In the genomic region with DNA sequence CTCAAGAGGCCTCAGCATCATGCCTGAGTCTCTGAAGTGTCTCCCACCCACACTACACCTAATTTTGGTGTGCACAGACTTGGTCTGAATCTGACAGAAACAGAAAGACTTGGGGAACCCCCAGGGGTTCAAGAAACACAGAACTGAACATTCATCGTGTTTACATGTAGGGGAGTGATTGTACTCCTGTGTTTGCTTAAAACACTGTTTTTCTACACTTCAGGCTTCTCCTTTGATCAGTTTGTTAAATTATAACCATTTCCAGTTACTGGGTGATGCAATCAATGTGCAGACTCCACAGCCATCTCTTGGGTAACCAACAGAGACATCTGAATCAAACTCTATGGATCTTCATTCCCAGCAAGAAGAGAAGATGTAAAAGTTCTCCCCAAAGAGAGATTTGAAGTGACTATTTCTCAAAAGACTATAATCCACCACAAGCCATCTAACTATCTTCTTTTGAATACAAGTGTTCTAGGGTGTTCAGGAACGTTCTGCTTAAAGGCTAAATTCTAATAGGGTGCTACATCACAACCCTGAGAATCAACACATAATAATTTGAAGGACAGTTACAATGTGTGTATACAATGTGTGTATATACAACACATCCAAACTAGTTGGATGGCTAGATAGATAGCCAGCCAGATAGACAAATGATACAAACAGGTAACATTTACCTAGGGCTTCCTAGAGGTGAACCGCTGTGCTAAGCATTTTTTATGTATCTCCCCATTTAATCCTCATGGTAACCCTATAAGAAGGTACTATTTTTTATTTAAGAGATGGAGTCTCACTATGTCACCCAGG, we compare ENCODE assay signal across 1 cellular context.
TF ChIP-seq lines count a peak whose summit lies in the region.

No MANE protein-coding gene starts in this region.

TF ChIP-seq in HepG2, 621 proteins besides CTCF, POLR2A, EP300 and RAD21 (continued from another document and continues in another):
- TF ChIP-seq, protein P1, sequence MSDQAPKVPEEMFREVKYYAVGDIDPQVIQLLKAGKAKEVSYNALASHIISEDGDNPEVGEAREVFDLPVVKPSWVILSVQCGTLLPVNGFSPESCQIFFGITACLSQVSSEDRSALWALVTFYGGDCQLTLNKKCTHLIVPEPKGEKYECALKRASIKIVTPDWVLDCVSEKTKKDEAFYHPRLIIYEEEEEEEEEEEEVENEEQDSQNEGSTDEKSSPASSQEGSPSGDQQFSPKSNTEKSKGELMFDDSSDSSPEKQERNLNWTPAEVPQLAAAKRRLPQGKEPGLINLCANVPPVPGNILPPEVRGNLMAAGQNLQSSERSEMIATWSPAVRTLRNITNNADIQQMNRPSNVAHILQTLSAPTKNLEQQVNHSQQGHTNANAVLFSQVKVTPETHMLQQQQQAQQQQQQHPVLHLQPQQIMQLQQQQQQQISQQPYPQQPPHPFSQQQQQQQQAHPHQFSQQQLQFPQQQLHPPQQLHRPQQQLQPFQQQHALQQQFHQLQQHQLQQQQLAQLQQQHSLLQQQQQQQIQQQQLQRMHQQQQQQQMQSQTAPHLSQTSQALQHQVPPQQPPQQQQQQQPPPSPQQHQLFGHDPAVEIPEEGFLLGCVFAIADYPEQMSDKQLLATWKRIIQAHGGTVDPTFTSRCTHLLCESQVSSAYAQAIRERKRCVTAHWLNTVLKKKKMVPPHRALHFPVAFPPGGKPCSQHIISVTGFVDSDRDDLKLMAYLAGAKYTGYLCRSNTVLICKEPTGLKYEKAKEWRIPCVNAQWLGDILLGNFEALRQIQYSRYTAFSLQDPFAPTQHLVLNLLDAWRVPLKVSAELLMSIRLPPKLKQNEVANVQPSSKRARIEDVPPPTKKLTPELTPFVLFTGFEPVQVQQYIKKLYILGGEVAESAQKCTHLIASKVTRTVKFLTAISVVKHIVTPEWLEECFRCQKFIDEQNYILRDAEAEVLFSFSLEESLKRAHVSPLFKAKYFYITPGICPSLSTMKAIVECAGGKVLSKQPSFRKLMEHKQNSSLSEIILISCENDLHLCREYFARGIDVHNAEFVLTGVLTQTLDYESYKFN (CRISPR knock-in tag; conservative IDR thresholded peaks at IDR 0.05): peak; percentile 98
- TF ChIP-seq, protein P2, sequence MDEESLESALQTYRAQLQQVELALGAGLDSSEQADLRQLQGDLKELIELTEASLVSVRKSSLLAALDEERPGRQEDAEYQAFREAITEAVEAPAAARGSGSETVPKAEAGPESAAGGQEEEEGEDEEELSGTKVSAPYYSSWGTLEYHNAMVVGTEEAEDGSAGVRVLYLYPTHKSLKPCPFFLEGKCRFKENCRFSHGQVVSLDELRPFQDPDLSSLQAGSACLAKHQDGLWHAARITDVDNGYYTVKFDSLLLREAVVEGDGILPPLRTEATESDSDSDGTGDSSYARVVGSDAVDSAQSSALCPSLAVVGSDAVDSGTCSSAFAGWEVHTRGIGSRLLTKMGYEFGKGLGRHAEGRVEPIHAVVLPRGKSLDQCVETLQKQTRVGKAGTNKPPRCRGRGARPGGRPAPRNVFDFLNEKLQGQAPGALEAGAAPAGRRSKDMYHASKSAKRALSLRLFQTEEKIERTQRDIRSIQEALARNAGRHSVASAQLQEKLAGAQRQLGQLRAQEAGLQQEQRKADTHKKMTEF (CRISPR knock-in tag; IDR thresholded peaks at IDR 0.05): peak; percentile 91
- TF ChIP-seq HOXA9 (CRISPR knock-in tag; IDR thresholded peaks at IDR 0.05; ENCODE audit: borderline replicate concordance) (no peak), MAF1 (CRISPR knock-in tag; IDR thresholded peaks at IDR 0.05; ENCODE audit: borderline replicate concordance) (no peak), MATR3 (CRISPR knock-in tag; IDR thresholded peaks at IDR 0.05) (no peak), ZNF33A (CRISPR knock-in tag; IDR thresholded peaks at IDR 0.05; ENCODE audit: borderline replicate concordance) (no peak), KAT2B (IDR thresholded peaks at IDR 0.05; ENCODE audit: borderline replicate concordance, low read depth, low read length) (no peak), ZFP36 (IDR thresholded peaks at IDR 0.05; ENCODE audit: borderline replicate concordance, low read depth, low read length, partially characterized antibody) (no peak), CCDC6 (CRISPR knock-in tag; IDR thresholded peaks at IDR 0.05) (no peak), ERF (CRISPR knock-in tag; IDR thresholded peaks at IDR 0.05) (peak; percentile 82), ZNF547 (CRISPR knock-in tag; IDR thresholded peaks at IDR 0.05) (no peak), MTA3 (CRISPR knock-in tag; IDR thresholded peaks at IDR 0.05) (no peak), BHLHE40 (IDR thresholded peaks at IDR 0.05; ENCODE audit: low read length) (no peak), ZNF775 (CRISPR knock-in tag; IDR thresholded peaks at IDR 0.05; ENCODE audit: borderline replicate concordance) (peak; percentile 98), ELF3 (CRISPR knock-in tag; IDR thresholded peaks at IDR 0.05) (peak; percentile 74), YEATS2 (CRISPR knock-in tag; IDR thresholded peaks at IDR 0.05; ENCODE audit: borderline replicate concordance) (peak; percentile 53; the same call in 1 of the 2 replicates), ZNF263 (CRISPR knock-in tag; IDR thresholded peaks at IDR 0.05) (no peak), FOXK2 (IDR thresholded peaks at IDR 0.05) (peak; percentile 89), ZNF782 (CRISPR knock-in tag; IDR thresholded peaks at IDR 0.05; ENCODE audit: borderline replicate concordance) (no peak), ZNF562 (CRISPR knock-in tag; IDR thresholded peaks at IDR 0.05; ENCODE audit: borderline replicate concordance) (no peak), ISL2 (CRISPR knock-in tag; IDR thresholded peaks at IDR 0.05) (peak; percentile 95), ZNF317 (CRISPR knock-in tag; IDR thresholded peaks at IDR 0.05) (no peak), GPN1 (CRISPR knock-in tag; IDR thresholded peaks at IDR 0.05; ENCODE audit: borderline replicate concordance) (no peak), ZNF207 (IDR thresholded peaks at IDR 0.05; ENCODE audit: borderline replicate concordance) (no peak), NPAS2 (CRISPR knock-in tag; IDR thresholded peaks at IDR 0.05; ENCODE audit: borderline replicate concordance) (no peak), GLI4 (CRISPR knock-in tag; IDR thresholded peaks at IDR 0.05; ENCODE audit: borderline replicate concordance) (no peak), NBN (conservative IDR thresholded peaks at IDR 0.05) (no peak), ZNF777 (CRISPR knock-in tag; IDR thresholded peaks at IDR 0.05) (no peak), ZSCAN20 (CRISPR knock-in tag; IDR thresholded peaks at IDR 0.05; ENCODE audit: borderline replicate concordance) (no peak), ZNF382 (CRISPR knock-in tag; IDR thresholded peaks at IDR 0.05; ENCODE audit: borderline replicate concordance) (no peak)
- TF ChIP-seq, protein P3, sequence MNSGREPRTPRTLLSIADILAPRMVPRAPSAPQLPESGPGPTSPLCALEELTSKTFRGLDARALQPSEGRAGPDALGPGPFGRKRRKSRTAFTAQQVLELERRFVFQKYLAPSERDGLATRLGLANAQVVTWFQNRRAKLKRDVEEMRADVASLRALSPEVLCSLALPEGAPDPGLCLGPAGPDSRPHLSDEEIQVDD (CRISPR knock-in tag; IDR thresholded peaks at IDR 0.05; ENCODE audit: borderline replicate concordance): no peak
- TF ChIP-seq, protein P4, sequence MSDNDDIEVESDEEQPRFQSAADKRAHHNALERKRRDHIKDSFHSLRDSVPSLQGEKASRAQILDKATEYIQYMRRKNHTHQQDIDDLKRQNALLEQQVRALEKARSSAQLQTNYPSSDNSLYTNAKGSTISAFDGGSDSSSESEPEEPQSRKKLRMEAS (IDR thresholded peaks at IDR 0.05): peak; percentile 50; the same call in 1 of the 2 replicates
- TF ChIP-seq, protein P5, sequence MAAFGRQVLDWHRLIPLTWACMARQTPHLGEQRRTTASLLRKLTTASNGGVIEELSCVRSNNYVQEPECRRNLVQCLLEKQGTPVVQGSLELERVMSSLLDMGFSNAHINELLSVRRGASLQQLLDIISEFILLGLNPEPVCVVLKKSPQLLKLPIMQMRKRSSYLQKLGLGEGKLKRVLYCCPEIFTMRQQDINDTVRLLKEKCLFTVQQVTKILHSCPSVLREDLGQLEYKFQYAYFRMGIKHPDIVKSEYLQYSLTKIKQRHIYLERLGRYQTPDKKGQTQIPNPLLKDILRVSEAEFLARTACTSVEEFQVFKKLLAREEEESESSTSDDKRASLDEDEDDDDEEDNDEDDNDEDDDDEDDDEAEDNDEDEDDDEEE (CRISPR knock-in tag; IDR thresholded peaks at IDR 0.05): no peak
- TF ChIP-seq, protein P6, sequence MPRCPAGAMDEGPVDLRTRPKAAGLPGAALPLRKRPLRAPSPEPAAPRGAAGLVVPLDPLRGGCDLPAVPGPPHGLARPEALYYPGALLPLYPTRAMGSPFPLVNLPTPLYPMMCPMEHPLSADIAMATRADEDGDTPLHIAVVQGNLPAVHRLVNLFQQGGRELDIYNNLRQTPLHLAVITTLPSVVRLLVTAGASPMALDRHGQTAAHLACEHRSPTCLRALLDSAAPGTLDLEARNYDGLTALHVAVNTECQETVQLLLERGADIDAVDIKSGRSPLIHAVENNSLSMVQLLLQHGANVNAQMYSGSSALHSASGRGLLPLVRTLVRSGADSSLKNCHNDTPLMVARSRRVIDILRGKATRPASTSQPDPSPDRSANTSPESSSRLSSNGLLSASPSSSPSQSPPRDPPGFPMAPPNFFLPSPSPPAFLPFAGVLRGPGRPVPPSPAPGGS (CRISPR knock-in tag; IDR thresholded peaks at IDR 0.05): peak; percentile 94; the same call in 1 of the 2 replicates
- TF ChIP-seq, protein P7, sequence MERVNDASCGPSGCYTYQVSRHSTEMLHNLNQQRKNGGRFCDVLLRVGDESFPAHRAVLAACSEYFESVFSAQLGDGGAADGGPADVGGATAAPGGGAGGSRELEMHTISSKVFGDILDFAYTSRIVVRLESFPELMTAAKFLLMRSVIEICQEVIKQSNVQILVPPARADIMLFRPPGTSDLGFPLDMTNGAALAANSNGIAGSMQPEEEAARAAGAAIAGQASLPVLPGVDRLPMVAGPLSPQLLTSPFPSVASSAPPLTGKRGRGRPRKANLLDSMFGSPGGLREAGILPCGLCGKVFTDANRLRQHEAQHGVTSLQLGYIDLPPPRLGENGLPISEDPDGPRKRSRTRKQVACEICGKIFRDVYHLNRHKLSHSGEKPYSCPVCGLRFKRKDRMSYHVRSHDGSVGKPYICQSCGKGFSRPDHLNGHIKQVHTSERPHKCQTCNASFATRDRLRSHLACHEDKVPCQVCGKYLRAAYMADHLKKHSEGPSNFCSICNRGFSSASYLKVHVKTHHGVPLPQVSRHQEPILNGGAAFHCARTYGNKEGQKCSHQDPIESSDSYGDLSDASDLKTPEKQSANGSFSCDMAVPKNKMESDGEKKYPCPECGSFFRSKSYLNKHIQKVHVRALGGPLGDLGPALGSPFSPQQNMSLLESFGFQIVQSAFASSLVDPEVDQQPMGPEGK (CRISPR knock-in tag; IDR thresholded peaks at IDR 0.05): peak; percentile 77
- TF ChIP-seq, protein P8, sequence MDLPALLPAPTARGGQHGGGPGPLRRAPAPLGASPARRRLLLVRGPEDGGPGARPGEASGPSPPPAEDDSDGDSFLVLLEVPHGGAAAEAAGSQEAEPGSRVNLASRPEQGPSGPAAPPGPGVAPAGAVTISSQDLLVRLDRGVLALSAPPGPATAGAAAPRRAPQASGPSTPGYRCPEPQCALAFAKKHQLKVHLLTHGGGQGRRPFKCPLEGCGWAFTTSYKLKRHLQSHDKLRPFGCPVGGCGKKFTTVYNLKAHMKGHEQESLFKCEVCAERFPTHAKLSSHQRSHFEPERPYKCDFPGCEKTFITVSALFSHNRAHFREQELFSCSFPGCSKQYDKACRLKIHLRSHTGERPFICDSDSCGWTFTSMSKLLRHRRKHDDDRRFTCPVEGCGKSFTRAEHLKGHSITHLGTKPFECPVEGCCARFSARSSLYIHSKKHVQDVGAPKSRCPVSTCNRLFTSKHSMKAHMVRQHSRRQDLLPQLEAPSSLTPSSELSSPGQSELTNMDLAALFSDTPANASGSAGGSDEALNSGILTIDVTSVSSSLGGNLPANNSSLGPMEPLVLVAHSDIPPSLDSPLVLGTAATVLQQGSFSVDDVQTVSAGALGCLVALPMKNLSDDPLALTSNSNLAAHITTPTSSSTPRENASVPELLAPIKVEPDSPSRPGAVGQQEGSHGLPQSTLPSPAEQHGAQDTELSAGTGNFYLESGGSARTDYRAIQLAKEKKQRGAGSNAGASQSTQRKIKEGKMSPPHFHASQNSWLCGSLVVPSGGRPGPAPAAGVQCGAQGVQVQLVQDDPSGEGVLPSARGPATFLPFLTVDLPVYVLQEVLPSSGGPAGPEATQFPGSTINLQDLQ (CRISPR knock-in tag; IDR thresholded peaks at IDR 0.05): no peak
- TF ChIP-seq, protein P9, sequence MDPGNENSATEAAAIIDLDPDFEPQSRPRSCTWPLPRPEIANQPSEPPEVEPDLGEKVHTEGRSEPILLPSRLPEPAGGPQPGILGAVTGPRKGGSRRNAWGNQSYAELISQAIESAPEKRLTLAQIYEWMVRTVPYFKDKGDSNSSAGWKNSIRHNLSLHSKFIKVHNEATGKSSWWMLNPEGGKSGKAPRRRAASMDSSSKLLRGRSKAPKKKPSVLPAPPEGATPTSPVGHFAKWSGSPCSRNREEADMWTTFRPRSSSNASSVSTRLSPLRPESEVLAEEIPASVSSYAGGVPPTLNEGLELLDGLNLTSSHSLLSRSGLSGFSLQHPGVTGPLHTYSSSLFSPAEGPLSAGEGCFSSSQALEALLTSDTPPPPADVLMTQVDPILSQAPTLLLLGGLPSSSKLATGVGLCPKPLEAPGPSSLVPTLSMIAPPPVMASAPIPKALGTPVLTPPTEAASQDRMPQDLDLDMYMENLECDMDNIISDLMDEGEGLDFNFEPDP (CRISPR knock-in tag; conservative IDR thresholded peaks at IDR 0.05): no peak
